Comparison of ENCODE assay signal across 10 cellular contexts in the genomic region with DNA sequence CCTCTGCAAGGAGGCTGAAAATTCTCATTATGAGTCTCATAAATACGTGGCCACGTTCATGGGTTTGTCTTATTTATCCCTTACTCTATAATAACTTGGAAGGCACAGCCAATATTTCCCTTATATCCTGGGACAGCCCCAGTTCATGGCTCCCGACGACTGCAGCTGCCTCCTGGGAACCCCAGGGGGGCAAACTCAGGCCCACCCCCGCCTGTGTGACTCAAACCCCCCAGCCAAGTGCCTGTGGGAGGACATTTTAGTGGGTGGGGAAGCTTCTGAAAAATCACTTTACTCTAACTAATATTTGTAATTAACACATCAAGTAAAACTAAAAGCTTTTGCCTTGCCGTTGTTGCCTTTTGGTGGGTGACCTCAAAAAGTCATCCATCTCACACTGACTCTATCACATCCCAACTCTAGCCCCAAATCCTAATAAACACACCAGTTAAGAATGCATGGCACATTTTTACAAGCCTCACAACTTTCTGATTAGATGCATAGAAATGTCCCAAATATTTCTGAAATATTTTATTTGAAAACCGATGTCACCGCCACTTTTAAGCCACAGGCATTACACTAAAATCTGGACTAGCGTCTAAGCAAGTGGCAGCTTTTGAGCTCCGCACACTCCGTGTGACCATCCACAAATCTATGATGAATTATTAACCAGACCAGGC. TPM values are rescaled to one million over a fixed set of nuclear protein-coding genes. Genes with fewer than 3 reads are reported as not detected.
DNase-seq lines count a peak whose midpoint lies in the region; ATAC-seq and TF ChIP-seq lines count a peak whose summit lies in the region.
"Had no signal": no experiment of that assay in that cellular context is flagged by ENCODE, and none has a peak within 500 bp of the region (broad histone marks: within the 10 kb centered on the region; RNA-seq: fewer than 3 reads in every experiment).

No MANE protein-coding gene starts in this region.

- no peak for ATAC-seq in effector memory CD8-positive, alpha-beta T cell (replicated peaks)
- ATAC-seq in HG03025 (IDR thresholded peaks at IDR 0.05; ENCODE audit: low FRiP score, unreplicated experiment) (no peak), GM18517 (IDR thresholded peaks at IDR 0.05; ENCODE audit: unreplicated experiment) (no peak)

- CTCF ChIA-PET in BJ (lab: Yijun Ruan, JAX) = interaction anchor here (0.5 kb wide), 1 partner anchor 23 kb away, joined by 3 read pairs; no protein-coding TSS in a partner anchor

- no peak for DNase-seq in BJ (ENCODE audit: low read depth)
- DNase-seq in effector memory CD8-positive, alpha-beta T cell = no peak
- no peak for DNase-seq in neural crest cell (ENCODE audit: low read depth, low spot score)
- DNase-seq in NCI-H146 treated with DMSO at 0.1 percent for 48 hours (lab: John Stamatoyannopoulos, UW; ENCODE audit: unreplicated experiment) = no peak
- no peak for DNase-seq in amygdala (lab: John Stamatoyannopoulos, UW)
- DNase-seq: nucleus accumbens, OCI-M1 had no signal

- peak overlapping the region; percentile 84 for H3K27ac ChIP-seq in HUES64 (ENCODE audit: low read depth, low read length)

- H3K27me3 ChIP-seq in BJ (ENCODE audit: control insufficient read depth, insufficient read depth, low read length) (no peaks in the 10 kb centered on the region), HUES64 (ENCODE audit: insufficient read depth, low read length) (no peaks in the 10 kb centered on the region)

- no peaks in the 10 kb centered on the region for H3K9me3 Mint-ChIP-seq in effector memory CD8-positive, alpha-beta T cell
- no peaks in the 10 kb centered on the region for H3K9me3 Mint-ChIP-seq in neural crest cell

- H3K27ac Mint-ChIP-seq in effector memory CD8-positive, alpha-beta T cell = peak overlapping the region; percentile 89 to 93
- peak overlapping the region; percentile 91 for H3K27ac Mint-ChIP-seq in neural crest cell (ENCODE audit: unreplicated experiment)

- peaks cover 44 to 62% of the 10 kb centered on the region in 2 donors for H3K4me1 Mint-ChIP-seq in effector memory CD8-positive, alpha-beta T cell (ENCODE audit: low read depth in 2 of 2)
- peaks cover 53% of the 10 kb centered on the region for H3K4me1 Mint-ChIP-seq in neural crest cell

- H3K4me3 Mint-ChIP-seq in effector memory CD8-positive, alpha-beta T cell = peak overlapping the region; percentile 66 to 75
- H3K4me3 Mint-ChIP-seq in neural crest cell = peak overlapping the region; percentile 15

- peaks cover 48% of the 10 kb centered on the region for H3K36me3 Mint-ChIP-seq in effector memory CD8-positive, alpha-beta T cell (ENCODE audit: insufficient read depth)
- peaks cover 5% of the 10 kb centered on the region for H3K36me3 Mint-ChIP-seq in neural crest cell (ENCODE audit: low read depth)

- H3K4me1 ChIP-seq in HUES64 (ENCODE audit: insufficient read depth, low read length) = peaks cover 21% of the 10 kb centered on the region

- peak overlapping the region; percentile 47; the same call in 1 of the 2 replicates for H3K9ac ChIP-seq in HUES64 (ENCODE audit: low read depth, low read length)

- H3K36me3 ChIP-seq in BJ (ENCODE audit: control insufficient read depth, insufficient read depth, low read length) = no peaks in the 10 kb centered on the region
- no peaks in the 10 kb centered on the region for H3K36me3 ChIP-seq in HUES64 (ENCODE audit: insufficient read depth, low read length)

- POLR2A ChIA-PET in BJ (lab: Charles Lee) = interaction anchor here (1.0 kb wide), 1 partner anchor 51 kb away, joined by 6 read pairs; no protein-coding TSS in a partner anchor

- no peaks in the 10 kb centered on the region for H3K9me3 ChIP-seq in HUES64 (ENCODE audit: insufficient read depth, low read depth, low read length)

- H3K4me3 ChIP-seq in BJ (ENCODE audit: low read depth, low read length) = peak overlapping the region; percentile 5; the same call in 1 of the 2 replicates
- H3K4me3 ChIP-seq in HUES64 (ENCODE audit: low read length) = peak overlapping the region; percentile 4; the same call in 1 of the 2 replicates

- no peaks in the 10 kb centered on the region for H3K27me3 Mint-ChIP-seq in effector memory CD8-positive, alpha-beta T cell
- H3K27me3 Mint-ChIP-seq in neural crest cell (ENCODE audit: low read depth) = no peaks in the 10 kb centered on the region

- WGBS in HUES64 = 71% methylated on average over 11 of the region's 11 CpGs

- TF ChIP-seq CTCF in BJ (IDR thresholded peaks at IDR 0.05; ENCODE audit: insufficient read depth, low read depth, low read length) (no peak), neural crest cell (conservative IDR thresholded peaks at IDR 0.05) (no peak)

RNA-seq across cellular contexts. Expression of a gene that starts 14.2 kb away (rescaled TPM):
- 24.7 and 31.4 TPM in 2 replicates for polyA plus RNA-seq in BJ (2011; rRNA removed)
- 21.7 and 24.6 TPM in 2 replicates for polyA minus RNA-seq in BJ (2011; rRNA and poly(A)+ RNA removed)
- polyA plus RNA-seq in HUES64 (2013, experiment 1 of 2) = 12.3 TPM
- polyA plus RNA-seq in HUES64 (2013, experiment 2 of 2) = 15.0 TPM
- 29.5 and 31.5 TPM in 2 replicates for total RNA-seq in neural crest cell
